In the genomic region with DNA sequence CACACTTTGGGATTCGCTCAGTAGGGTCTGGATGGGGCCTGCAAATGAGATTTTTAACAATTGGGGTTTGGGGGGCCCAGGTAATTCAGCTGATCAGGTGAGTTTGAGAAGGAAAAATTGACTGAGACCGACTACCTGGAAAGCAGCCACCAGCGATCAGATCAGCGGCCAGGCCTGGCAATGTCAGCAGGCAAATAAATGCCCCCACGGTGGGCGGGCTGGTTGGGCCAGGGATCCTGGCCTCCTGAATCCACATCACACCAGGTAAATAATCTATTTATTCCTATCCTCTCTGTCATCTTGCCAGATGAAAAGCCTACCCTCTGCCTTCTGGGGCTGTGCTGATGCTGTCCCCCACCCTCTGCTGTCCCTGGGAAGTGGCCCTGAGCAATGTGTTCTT, we compare ENCODE assay signal across 26 cellular contexts. TPM values are rescaled to one million over a fixed set of nuclear protein-coding genes. Genes with fewer than 3 reads are reported as not detected.
DNase-seq lines count a peak whose midpoint lies in the region; ATAC-seq and TF ChIP-seq lines count a peak whose summit lies in the region.
"Had no signal": no experiment of that assay in that cellular context is flagged by ENCODE, and none has a peak within 500 bp of the region (broad histone marks: within the 10 kb centered on the region; RNA-seq: fewer than 3 reads in every experiment).

No MANE protein-coding gene starts in this region.

- intact Hi-C loops in left ventricle myocardium superior (cut with micrococcal nuclease): no loop called here
- intact Hi-C loops in body of pancreas (cut with DNase I): no loop called here

- H3K36me3 ChIP-seq in right atrium auricular region (peaks cover 37% of the 10 kb centered on the region), osteoblast (ENCODE audit: insufficient read depth, low read length) (peaks cover 34% of the 10 kb centered on the region), skeletal muscle tissue (ENCODE audit: control insufficient read depth in 3 of 3, insufficient read depth in 3 of 3, low read length in 3 of 3) (peaks cover 14 to 27% (median 16%) of the 10 kb centered on the region in 3 donors), body of pancreas (replicated peaks in 1 of 2; ENCODE audit: insufficient read depth in 1 of 2, low read depth in 2 of 2) (peaks cover 0 to 11% of the 10 kb centered on the region in 2 donors)

- H4K20me1 ChIP-seq in osteoblast (ENCODE audit: insufficient read depth, low read length): peaks cover 68% of the 10 kb centered on the region

- peaks cover 0 to 41% of the 10 kb centered on the region in 2 donors for H3K4me1 ChIP-seq in right atrium auricular region
- H3K4me1 ChIP-seq in osteoblast (ENCODE audit: insufficient read depth, low read length): peaks cover 19% of the 10 kb centered on the region
- H3K4me1 ChIP-seq in skeletal muscle tissue (ENCODE audit: control insufficient read depth in 3 of 3, insufficient read depth in 3 of 3, low read length in 3 of 3): peaks cover 68 to 87% (median 84%) of the 10 kb centered on the region in 3 donors
- H3K4me1 ChIP-seq in body of pancreas: peaks cover 52% of the 10 kb centered on the region

- H3K27me3 ChIP-seq in right atrium auricular region (no peaks in the 10 kb centered on the region), osteoblast (ENCODE audit: insufficient read depth, low read length) (no peaks in the 10 kb centered on the region), skeletal muscle tissue (ENCODE audit: control insufficient read depth in 3 of 3, insufficient read depth in 3 of 3, low read length in 3 of 3) (no peaks in the 10 kb centered on the region), body of pancreas (no peaks in the 10 kb centered on the region)

- H3K27ac ChIP-seq in right atrium auricular region (peak overlapping the region; percentile 74 to 87), osteoblast (ENCODE audit: low read depth, low read length) (no peak overlapping the region), skeletal muscle tissue (ENCODE audit: low read depth, low read length) (peak overlapping the region; percentile 97), body of pancreas (peak overlapping the region in 2 of 4 donors; percentile 66 to 69)
- H3K27ac ChIP-seq: C4-2B had no signal

- 17 to 38% methylated on average over 6 of the region's 6 CpGs for WGBS in body of pancreas, 2 donors

- H3K36me3 Mint-ChIP-seq in activated T-helper 17 cell treated with anti-CD3 and anti-CD28 coated beads, Interleukin-2, amount 50 U/mL, for 72 hours (ENCODE audit: low read depth): peaks cover 39% of the 10 kb centered on the region
- H3K36me3 Mint-ChIP-seq in stimulated activated naive B cell treated with anti-CD40 and anti-IgM and Interleukin-4, amounts not matched to agents 10 μg/mL and 1 μg/mL and 100 μg/mL, for 72 hours: peaks cover 27 to 37% of the 10 kb centered on the region in 2 donors

- H3K9me3 Mint-ChIP-seq in activated T-helper 17 cell treated with anti-CD3 and anti-CD28 coated beads, Interleukin-2, amount 50 U/mL, for 72 hours: no peaks in the 10 kb centered on the region
- no peaks in the 10 kb centered on the region for H3K9me3 Mint-ChIP-seq in stimulated activated naive B cell treated with anti-CD40 and anti-IgM and Interleukin-4, amounts not matched to agents 10 μg/mL and 1 μg/mL and 100 μg/mL, for 72 hours
- H3K9me3 Mint-ChIP-seq: CD8-positive, alpha-beta memory T cell had no signal

- H3K4me3 ChIP-seq in right atrium auricular region (no peak overlapping the region), osteoblast (ENCODE audit: insufficient read depth, low read length) (no peak overlapping the region), skeletal muscle tissue (ENCODE audit: low read length in 3 of 3) (no peak overlapping the region), body of pancreas (no peak overlapping the region)
- H3K4me3 ChIP-seq: K562 had no signal

- peak overlapping the region in 2 of 3 donors; percentile 30 to 87 for H3K9ac ChIP-seq in skeletal muscle tissue (ENCODE audit: low read depth in 1 of 3, low read length in 3 of 3)

- peaks cover 91% of the 10 kb centered on the region for H3K79me2 ChIP-seq in osteoblast (ENCODE audit: insufficient read depth, low read length)

- no peaks in the 10 kb centered on the region for H3K9me3 ChIP-seq in right atrium auricular region
- no peaks in the 10 kb centered on the region for H3K9me3 ChIP-seq in osteoblast (ENCODE audit: low read depth, low read length)
- no peaks in the 10 kb centered on the region for H3K9me3 ChIP-seq in skeletal muscle tissue (ENCODE audit: control insufficient read depth in 3 of 3, low read length in 3 of 3)
- H3K9me3 ChIP-seq in body of pancreas: no peaks in the 10 kb centered on the region

- no peak overlapping the region for H3K4me2 ChIP-seq in osteoblast (ENCODE audit: insufficient read depth, low read length)

- peaks cover 6% of the 10 kb centered on the region for H3K4me1 Mint-ChIP-seq in activated T-helper 17 cell treated with anti-CD3 and anti-CD28 coated beads, Interleukin-2, amount 50 U/mL, for 72 hours
- H3K4me1 Mint-ChIP-seq in stimulated activated naive B cell treated with anti-CD40 and anti-IgM and Interleukin-4, amounts not matched to agents 10 μg/mL and 1 μg/mL and 100 μg/mL, for 72 hours: peaks cover 8 to 32% of the 10 kb centered on the region in 2 donors

- DNase-seq in right atrium auricular region (ENCODE audit: low spot score) (no peak), left ventricle myocardium superior (no peak), osteoblast (ENCODE audit: insufficient read length, low spot score, missing footprints) (peak; percentile 62), body of pancreas (no peak)
- DNase-seq in stimulated activated naive B cell treated with anti-CD40 and anti-IgM and Interleukin-4, amounts not matched to agents 10 μg/mL and 1 μg/mL and 100 μg/mL, for 72 hours: no peak
- DNase-seq: CD8-positive, alpha-beta memory T cell; DMS153; DND-41; Kasumi-1; NCI-H1092 treated with DMSO at 0.1 percent for 48 hours; NCI-H1436; NCI-H187; NCI-H2081 treated with DMSO at 0.1 percent for 48 hours; NCI-H2171; NCI-H226; NCI-H510A; NCI-H69; SIG-M5 had no signal

- ATAC-seq in left ventricle myocardium superior: no peak
- no peak for ATAC-seq in activated T-helper 17 cell treated with anti-CD3 and anti-CD28 coated beads, Interleukin-2, amount 50 U/mL, for 72 hours (replicated peaks)
- no peak for ATAC-seq in GM18511 (IDR thresholded peaks at IDR 0.05; ENCODE audit: unreplicated experiment)
- ATAC-seq in stimulated activated naive B cell treated with anti-CD40 and anti-IgM and Interleukin-4, amounts not matched to agents 10 μg/mL and 1 μg/mL and 100 μg/mL, for 72 hours (replicated peaks): no peak
- no peak for ATAC-seq in body of pancreas
- ATAC-seq: K562, Panc1 had no signal

- H2AFZ ChIP-seq in osteoblast (ENCODE audit: low read length): no peak overlapping the region

- TF ChIP-seq CTCF in right atrium auricular region (IDR thresholded peaks at IDR 0.05) (no peak), osteoblast (IDR thresholded peaks at IDR 0.05; ENCODE audit: extremely low read depth, low read depth, low read length) (no peak), body of pancreas (IDR thresholded peaks at IDR 0.05) (no peak)

- H3K27me3 Mint-ChIP-seq in activated T-helper 17 cell treated with anti-CD3 and anti-CD28 coated beads, Interleukin-2, amount 50 U/mL, for 72 hours: no peaks in the 10 kb centered on the region
- H3K27me3 Mint-ChIP-seq in stimulated activated naive B cell treated with anti-CD40 and anti-IgM and Interleukin-4, amounts not matched to agents 10 μg/mL and 1 μg/mL and 100 μg/mL, for 72 hours: no peaks in the 10 kb centered on the region
- H3K27me3 Mint-ChIP-seq: B cell had no signal

- TF ChIP-seq POLR2A in body of pancreas (IDR thresholded peaks at IDR 0.05): no peak

- no peak overlapping the region for H3K4me3 Mint-ChIP-seq in activated T-helper 17 cell treated with anti-CD3 and anti-CD28 coated beads, Interleukin-2, amount 50 U/mL, for 72 hours
- no peak overlapping the region for H3K4me3 Mint-ChIP-seq in stimulated activated naive B cell treated with anti-CD40 and anti-IgM and Interleukin-4, amounts not matched to agents 10 μg/mL and 1 μg/mL and 100 μg/mL, for 72 hours
- H3K4me3 Mint-ChIP-seq: B cell; CD8-positive, alpha-beta memory T cell had no signal

- H3K27ac Mint-ChIP-seq in activated T-helper 17 cell treated with anti-CD3 and anti-CD28 coated beads, Interleukin-2, amount 50 U/mL, for 72 hours: peak overlapping the region; percentile 73
- H3K27ac Mint-ChIP-seq in stimulated activated naive B cell treated with anti-CD40 and anti-IgM and Interleukin-4, amounts not matched to agents 10 μg/mL and 1 μg/mL and 100 μg/mL, for 72 hours: no peak overlapping the region
- H3K27ac Mint-ChIP-seq: B cell had no signal

RNA-seq across cellular contexts. Expression of gene NAPA, which starts 9.4 kb away (rescaled TPM):
- total RNA-seq in right atrium auricular region: 100 to 1,000 TPM; 127 to 213 TPM
- 123 TPM for total RNA-seq in left ventricle myocardium superior
- total RNA-seq in activated T-helper 17 cell treated with anti-CD3 and anti-CD28 coated beads, Interleukin-2, amount 50 U/mL, for 72 hours: 10 to 100 TPM; 33.7 to 72.4 TPM
- total RNA-seq in osteoblast: 95.9 and 96.4 TPM in 2 replicates
- total RNA-seq in skeletal muscle tissue: 28.2 TPM
- 10 to 100 TPM; 71.5 to 94.9 TPM for total RNA-seq in body of pancreas

RNA-seq across cellular contexts. Expression of gene KPTN, which starts 21.5 kb away (rescaled TPM):
- 1 to 10 TPM; 2.8 to 2.9 TPM for total RNA-seq in right atrium auricular region
- total RNA-seq in left ventricle myocardium superior: 12.3 TPM
- 10 to 100 TPM; 12.9 to 17.7 TPM for total RNA-seq in activated T-helper 17 cell treated with anti-CD3 and anti-CD28 coated beads, Interleukin-2, amount 50 U/mL, for 72 hours
- 2.1 and 4.0 TPM in 2 replicates for total RNA-seq in osteoblast
- total RNA-seq in skeletal muscle tissue: 2.1 TPM
- 1 to 10 TPM; 3.1 to 4.6 TPM for total RNA-seq in body of pancreas

RNA-seq across cellular contexts. Expression of gene SLC8A2, which starts 33.8 kb away (rescaled TPM):
- total RNA-seq in right atrium auricular region: under 1 TPM; 0.28 to 0.37 TPM
- total RNA-seq in left ventricle myocardium superior: not detected
- total RNA-seq in activated T-helper 17 cell treated with anti-CD3 and anti-CD28 coated beads, Interleukin-2, amount 50 U/mL, for 72 hours: under 1 TPM; 0.06 to 0.50 TPM
- under 0.01 and 0.36 TPM in 2 replicates for total RNA-seq in osteoblast
- under 0.01 TPM for total RNA-seq in skeletal muscle tissue
- total RNA-seq in body of pancreas: 10 to 100 TPM in 1 of 2 donors, 1 to 10 TPM in 1; 8.0 to 31.6 TPM
- total RNA-seq: B cell; CD8-positive, alpha-beta memory T cell; M059J had no signal
